ENCODE assay signal across 1 cellular context in the genomic region with DNA sequence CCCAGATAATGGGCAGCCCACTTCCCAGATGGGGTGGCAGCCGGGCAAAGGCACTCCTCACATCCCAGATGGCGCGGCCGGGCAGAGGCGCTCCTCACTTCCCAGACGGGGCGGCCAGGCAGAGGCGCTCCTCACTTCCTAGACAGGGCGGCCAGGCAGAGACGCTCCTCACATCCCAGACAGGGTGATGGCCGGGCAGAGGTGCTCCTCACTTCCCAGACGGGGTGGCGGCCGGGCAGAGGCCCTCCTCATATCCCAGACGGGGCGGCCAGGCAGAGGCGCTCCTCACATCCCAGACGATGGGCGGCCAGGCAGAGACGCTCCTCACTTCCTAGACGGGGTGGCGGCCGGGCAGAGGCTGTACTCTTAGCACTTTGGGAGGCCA. TPM values are rescaled to one million over a fixed set of nuclear protein-coding genes. Genes with fewer than 3 reads are reported as not detected.
"Had no signal": no experiment of that assay in that cellular context is flagged by ENCODE, and none has a peak within 500 bp of the region (broad histone marks: within the 10 kb centered on the region; RNA-seq: fewer than 3 reads in every experiment).

No MANE protein-coding gene starts in this region.

RNA-seq across cellular contexts. Expression of a gene that starts 52.2 kb away (rescaled TPM):
- total RNA-seq: body of pancreas had no signal
